In genomic region chr1:169105434-169106094, GRCh38 we compare ENCODE assay signal across 1 cellular context.
TF ChIP-seq lines count a peak whose summit lies in the region.

No MANE protein-coding gene starts in this region.

TF ChIP-seq in HepG2, 621 proteins besides CTCF, POLR2A, EP300 and RAD21 (continued from another document and continues in another):
- no peak for TF ChIP-seq ZNF546 (CRISPR knock-in tag; conservative IDR thresholded peaks at IDR 0.05)
- TF ChIP-seq FOXM1 (CRISPR knock-in tag; IDR thresholded peaks at IDR 0.05): no peak
- TF ChIP-seq ZNF619 (CRISPR knock-in tag; IDR thresholded peaks at IDR 0.05): no peak
- TF ChIP-seq JUND (CRISPR knock-in tag; IDR thresholded peaks at IDR 0.05): peak; percentile 41; the same call in 1 of the 2 replicates
- TF ChIP-seq HBP1 (CRISPR knock-in tag; IDR thresholded peaks at IDR 0.05; ENCODE audit: low read depth): no peak
- peak; percentile 57; the same call in 1 of the 2 replicates for TF ChIP-seq TBX3 (IDR thresholded peaks at IDR 0.05; ENCODE audit: borderline replicate concordance)
- peak; percentile 42; the same call in 1 of the 2 replicates for TF ChIP-seq ZNF460 (CRISPR knock-in tag; IDR thresholded peaks at IDR 0.05; ENCODE audit: borderline replicate concordance)
- no peak for TF ChIP-seq NFIB (CRISPR knock-in tag; IDR thresholded peaks at IDR 0.05; ENCODE audit: borderline replicate concordance)
- no peak; the same call in 1 of the 2 replicates for TF ChIP-seq ETV6 (CRISPR knock-in tag; conservative IDR thresholded peaks at IDR 0.05)
- peak; percentile 22; the same call in 1 of the 2 replicates for TF ChIP-seq MIXL1 (CRISPR knock-in tag; IDR thresholded peaks at IDR 0.05)
- 0 out of 2 replicates have a peak, but pooled peaks have one; percentile 23 for TF ChIP-seq ZSCAN12 (CRISPR knock-in tag; IDR thresholded peaks at IDR 0.05)
- TF ChIP-seq BRCA1 (CRISPR knock-in tag; IDR thresholded peaks at IDR 0.05): 0 out of 2 replicates have a peak, but pooled peaks have one; percentile 69
- no peak for TF ChIP-seq ZNF501 (CRISPR knock-in tag; IDR thresholded peaks at IDR 0.05)
- TF ChIP-seq ZNF512 (CRISPR knock-in tag; IDR thresholded peaks at IDR 0.05): no peak
- TF ChIP-seq ATRX (CRISPR knock-in tag; IDR thresholded peaks at IDR 0.05; ENCODE audit: borderline replicate concordance): no peak
- TF ChIP-seq DDIT3 (CRISPR knock-in tag; IDR thresholded peaks at IDR 0.05): no peak
- no peak for TF ChIP-seq FOXJ3 (CRISPR knock-in tag; IDR thresholded peaks at IDR 0.05; ENCODE audit: borderline replicate concordance)
- peak; percentile 80 for TF ChIP-seq CBX1 (IDR thresholded peaks at IDR 0.05; ENCODE audit: low read depth)
- no peak for TF ChIP-seq TAF15 (IDR thresholded peaks at IDR 0.05; ENCODE audit: low read depth, low read length, poor library complexity, severe bottlenecking)
- no peak for TF ChIP-seq IRF1 (CRISPR knock-in tag; IDR thresholded peaks at IDR 0.05; ENCODE audit: low read depth)
- peak; percentile 76; the same call in 1 of the 2 replicates for TF ChIP-seq ZNF230 (CRISPR knock-in tag; IDR thresholded peaks at IDR 0.05)
- TF ChIP-seq ATF7-NPFF (CRISPR knock-in tag; IDR thresholded peaks at IDR 0.05; ENCODE audit: low read depth): peak; percentile 80
- peak; percentile 89 for TF ChIP-seq HDAC2 (CRISPR knock-in tag; IDR thresholded peaks at IDR 0.05)
- no peak for TF ChIP-seq ZNF317 (CRISPR knock-in tag; IDR thresholded peaks at IDR 0.05)
- peak; percentile 74; the same call in 1 of the 2 replicates for TF ChIP-seq AHDC1 (CRISPR knock-in tag; IDR thresholded peaks at IDR 0.05; ENCODE audit: borderline replicate concordance)
- no peak for TF ChIP-seq ZNF775 (CRISPR knock-in tag; IDR thresholded peaks at IDR 0.05; ENCODE audit: borderline replicate concordance)
- TF ChIP-seq FIP1L1 (IDR thresholded peaks at IDR 0.05; ENCODE audit: borderline replicate concordance, insufficient read depth, low read depth, low read length): no peak
- peak; percentile 80; the same call in 1 of the 2 replicates for TF ChIP-seq ZSCAN21 (CRISPR knock-in tag; IDR thresholded peaks at IDR 0.05; ENCODE audit: borderline replicate concordance)
- no peak for TF ChIP-seq NFAT5 (CRISPR knock-in tag; IDR thresholded peaks at IDR 0.05)
- TF ChIP-seq TEF (CRISPR knock-in tag; IDR thresholded peaks at IDR 0.05): no peak
- TF ChIP-seq EED (CRISPR knock-in tag; IDR thresholded peaks at IDR 0.05): no peak
- TF ChIP-seq PATZ1 (CRISPR knock-in tag; IDR thresholded peaks at IDR 0.05): peak; percentile 99
- TF ChIP-seq ZNF136 (CRISPR knock-in tag; IDR thresholded peaks at IDR 0.05; ENCODE audit: low read depth): no peak
- 0 out of 2 replicates have a peak, but pooled peaks have one; percentile 47 for TF ChIP-seq RCOR2 (CRISPR knock-in tag; IDR thresholded peaks at IDR 0.05)
- TF ChIP-seq NBN (conservative IDR thresholded peaks at IDR 0.05): no peak
- no peak for TF ChIP-seq PREB (CRISPR knock-in tag; IDR thresholded peaks at IDR 0.05)
- peak; percentile 18; the same call in 1 of the 2 replicates for TF ChIP-seq ZNF772 (CRISPR knock-in tag; IDR thresholded peaks at IDR 0.05)
- TF ChIP-seq ATM (IDR thresholded peaks at IDR 0.05; ENCODE audit: borderline replicate concordance): no peak
- peak; percentile 99 for TF ChIP-seq ZNF746 (CRISPR knock-in tag; IDR thresholded peaks at IDR 0.05)
- TF ChIP-seq ZNF841 (CRISPR knock-in tag; IDR thresholded peaks at IDR 0.05; ENCODE audit: borderline replicate concordance): no peak
- no peak for TF ChIP-seq ZNF513 (CRISPR knock-in tag; conservative IDR thresholded peaks at IDR 0.05)
